In the genomic region with DNA sequence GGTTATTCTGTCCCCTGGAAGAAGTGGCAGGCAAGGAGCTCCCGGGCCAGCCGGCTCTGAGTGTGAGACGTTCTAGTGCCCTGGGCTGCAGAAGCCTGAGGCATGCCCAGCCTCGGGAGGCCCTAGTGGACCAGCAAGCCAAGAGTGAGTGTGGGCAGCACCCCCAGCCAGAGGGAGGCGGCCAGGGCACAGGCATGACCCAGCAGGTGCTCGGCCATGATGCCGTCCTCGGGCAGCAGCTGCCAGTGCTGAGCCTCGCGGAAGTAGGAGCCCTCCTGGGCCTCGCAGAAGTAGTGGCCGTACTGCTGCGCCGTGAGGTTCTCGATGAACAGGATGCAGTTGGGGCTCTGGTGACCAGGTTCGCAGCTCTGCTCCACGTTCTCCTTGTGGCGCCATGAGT, we compare ENCODE assay signal across 2 cellular contexts.
TF ChIP-seq lines count a peak whose summit lies in the region.

No MANE protein-coding gene starts in this region.

TF ChIP-seq in HepG2, 621 proteins besides CTCF, POLR2A, EP300 and RAD21:
- TF ChIP-seq YEATS2 (CRISPR knock-in tag; IDR thresholded peaks at IDR 0.05; ENCODE audit: borderline replicate concordance) (no peak), AGO2 (optimal IDR thresholded peaks at IDR 0.05; ENCODE audit: low read depth, low read length) (peak; percentile 79)

TF ChIP-seq in K562, 482 proteins besides CTCF, POLR2A, EP300 and RAD21:
- TF ChIP-seq CHD2 (IDR thresholded peaks at IDR 0.05; ENCODE audit: low read depth, low read length) (no peak), POLR2G (IDR thresholded peaks at IDR 0.05; ENCODE audit: low read depth, low read length) (0 out of 2 replicates have a peak, but pooled peaks have one; percentile 35)
TF ChIP-seq in K562: peak in this region for 1.
